8 cellular contexts compared by ENCODE assay signal in the genomic region with DNA sequence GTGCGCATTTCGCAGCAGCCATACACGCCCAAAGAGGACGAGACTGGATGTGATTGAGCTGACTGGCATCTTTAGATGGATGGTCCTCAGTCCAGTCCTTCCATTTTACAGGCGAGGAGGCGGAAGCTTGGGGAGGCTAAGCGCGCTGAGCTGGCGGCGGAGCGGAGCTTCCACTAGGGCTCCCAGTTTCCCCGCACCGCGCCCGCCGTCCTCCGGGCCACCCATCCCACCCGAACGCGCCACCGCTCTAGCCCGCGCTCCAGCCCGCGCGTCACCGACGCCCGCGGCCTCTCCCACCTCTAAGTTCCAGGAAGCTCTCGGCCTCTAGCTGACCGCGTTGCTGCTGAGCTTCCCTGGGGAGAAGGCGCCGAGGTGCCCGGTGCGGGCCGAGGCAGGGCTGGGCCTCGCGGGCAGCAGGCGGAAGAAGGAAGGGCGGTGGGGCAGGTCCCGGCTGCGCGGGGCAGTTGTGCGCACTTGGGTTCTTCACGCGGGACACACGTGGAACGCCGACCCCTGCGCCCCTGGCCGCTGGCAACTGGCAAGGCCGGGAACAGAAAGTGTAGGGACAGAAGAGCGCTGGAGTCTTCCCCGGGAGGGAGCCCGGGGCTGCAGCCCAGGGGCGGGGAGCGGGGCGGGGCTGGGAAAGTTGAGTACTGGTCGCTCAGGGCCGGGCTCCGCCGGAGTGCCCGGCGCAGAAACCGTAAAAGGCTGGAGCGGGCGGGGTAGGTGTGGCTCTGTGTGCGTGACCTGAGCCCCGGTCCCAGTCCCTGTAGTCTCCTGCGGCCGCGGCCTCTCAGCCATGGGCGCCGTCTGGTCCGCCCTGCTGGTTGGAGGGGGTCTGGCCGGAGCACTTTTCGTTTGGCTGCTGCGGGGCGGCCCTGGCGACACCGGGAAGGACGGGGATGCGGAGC. TPM values are rescaled to one million over a fixed set of nuclear protein-coding genes. Genes with fewer than 3 reads are reported as not detected.
A peak's percentile ranks its signal among the peaks of the same experiment; 100 is the strongest.
DNase-seq lines count a peak whose midpoint lies in the region; ATAC-seq, FAIRE-seq and TF ChIP-seq lines count a peak whose summit lies in the region.

Gene STBD1, plus strand, starts transcription at position 763 of the 911 bp plus-strand sequence. Its CDS starts 37 bp downstream, at position 800.

- peak within 1 kb of the TSS; percentile 80 for H3K4me3 Mint-ChIP-seq in stimulated activated naive CD8-positive, alpha-beta T cell treated with anti-CD3 and anti-CD28 coated beads, Interleukin-15, Interleukin-2, amounts not matched to agents 100 ng/mL and 50 ng/mL, for 24 hours

- CTCF ChIA-PET in endothelial cell of umbilical vein (lab: Charles Lee), result interaction anchor here (0.7 to 4.6 kb wide), 14 partner anchors 10 to 133 kb away, joined by 3 to 34 read pairs (median 3); no protein-coding TSS in a partner anchor

- TF ChIP-seq CTCF in 22Rv1 (IDR thresholded peaks at IDR 0.05) (no peak), endothelial cell of umbilical vein (IDR thresholded peaks at IDR 0.05; ENCODE audit: extremely low read depth in 1 of 2, insufficient read depth in 1 of 2, low read depth in 1 of 2, low read length in 2 of 2) (peak in 1 of 2 donors; percentile 12)

- no peaks in the 10 kb centered on the region for H3K9me3 Mint-ChIP-seq in stimulated activated naive CD8-positive, alpha-beta T cell treated with anti-CD3 and anti-CD28 coated beads, Interleukin-15, Interleukin-2, amounts not matched to agents 100 ng/mL and 50 ng/mL, for 24 hours

- no peaks in the 10 kb centered on the region for H4K20me1 ChIP-seq in endothelial cell of umbilical vein (replicated peaks; ENCODE audit: control insufficient read depth, extremely low read depth, insufficient read depth, low read length)

- no peak for TF ChIP-seq POLR2A in endothelial cell of umbilical vein (IDR thresholded peaks at IDR 0.05; ENCODE audit: low read depth, low read length)

- H3K27me3 Mint-ChIP-seq in stimulated activated naive CD8-positive, alpha-beta T cell treated with anti-CD3 and anti-CD28 coated beads, Interleukin-15, Interleukin-2, amounts not matched to agents 100 ng/mL and 50 ng/mL, for 24 hours, result peaks cover 27% of the 10 kb centered on the region

- no peaks in the 10 kb centered on the region for H3K27me3 ChIP-seq in endothelial cell of umbilical vein (ENCODE audit: control insufficient read depth in 2 of 2, insufficient read depth in 2 of 2, low read length in 2 of 2)

- ATAC-seq in GM18867 (IDR thresholded peaks at IDR 0.05; ENCODE audit: unreplicated experiment), result no peak

- peak within 1 kb of the TSS; percentile 91 for H3K4me2 ChIP-seq in endothelial cell of umbilical vein (ENCODE audit: insufficient read depth, low read length)

- H3K36me3 Mint-ChIP-seq in stimulated activated naive CD8-positive, alpha-beta T cell treated with anti-CD3 and anti-CD28 coated beads, Interleukin-15, Interleukin-2, amounts not matched to agents 100 ng/mL and 50 ng/mL, for 24 hours (ENCODE audit: low read depth), result no peaks in the 10 kb centered on the region

- H3K27ac Mint-ChIP-seq in stimulated activated naive CD8-positive, alpha-beta T cell treated with anti-CD3 and anti-CD28 coated beads, Interleukin-15, Interleukin-2, amounts not matched to agents 100 ng/mL and 50 ng/mL, for 24 hours, result peak within 1 kb of the TSS; percentile 66

- H3K79me2 ChIP-seq in endothelial cell of umbilical vein (ENCODE audit: control insufficient read depth, insufficient read depth, low read length), result no peaks in the 10 kb centered on the region

- no peaks in the 10 kb centered on the region for H3K36me3 ChIP-seq in endothelial cell of umbilical vein (ENCODE audit: control insufficient read depth in 2 of 2, extremely low read depth in 1 of 2, insufficient read depth in 2 of 2, low read length in 2 of 2)

- H2AFZ ChIP-seq in endothelial cell of umbilical vein (ENCODE audit: low read depth, low read length), result peak within 1 kb of the TSS; percentile 98

- H3K27ac ChIP-seq in 22Rv1 (peak within 1 kb of the TSS; percentile 89), endothelial cell of umbilical vein (ENCODE audit: insufficient read depth, low read depth, low read length) (no peak within 1 kb of the TSS)

- H3K9me1 ChIP-seq in endothelial cell of umbilical vein (replicated peaks; ENCODE audit: control insufficient read depth, extremely low read depth, insufficient read depth, low read length), result no peaks in the 10 kb centered on the region

- H3K9ac ChIP-seq in endothelial cell of umbilical vein (replicated peaks; ENCODE audit: extremely low read depth, insufficient read depth, low read length), result peak within 1 kb of the TSS; percentile 14

- H3K4me3 ChIP-seq in GM08714 (ENCODE audit: low read length) (peak within 1 kb of the TSS; percentile 60; the same call in 1 of the 2 replicates), endothelial cell of umbilical vein (replicated peaks in 1 of 3; ENCODE audit: insufficient read depth in 1 of 3, low read depth in 1 of 3, low read length in 3 of 3) (peak within 1 kb of the TSS; percentile 33 to 75 (median 66))

- peaks cover 27% of the 10 kb centered on the region for H3K4me1 Mint-ChIP-seq in stimulated activated naive CD8-positive, alpha-beta T cell treated with anti-CD3 and anti-CD28 coated beads, Interleukin-15, Interleukin-2, amounts not matched to agents 100 ng/mL and 50 ng/mL, for 24 hours (ENCODE audit: low read depth)

- peak; percentile 78 for FAIRE-seq in endothelial cell of umbilical vein (lab: Jason Lieb, UNC)

- DNase-seq in NCI-H1417 treated with DMSO at 0.1 percent for 48 hours (lab: John Stamatoyannopoulos, UW), result peak; percentile 14
- peak; percentile 7 for DNase-seq in activated CD4-positive, alpha-beta T cell treated with anti-CD3 and anti-CD28 coated beads, Interleukin-2, amount 50 U/mL, for 1 hour
- peak; percentile 57 for DNase-seq in endothelial cell of umbilical vein (ENCODE audit: low read depth, low spot score)
- DNase-seq in medulla oblongata (ENCODE audit: extremely low spot score), result peak; percentile 48

- intact Hi-C loops in endothelial cell of umbilical vein (cut with micrococcal nuclease), result loop anchor here (2.0 kb wide), 1 partner anchor 69 kb away; no protein-coding TSS in a partner anchor

- H3K9me3 ChIP-seq in endothelial cell of umbilical vein (replicated peaks; ENCODE audit: control insufficient read depth, insufficient read depth, low read length), result no peaks in the 10 kb centered on the region

- H3K4me1 ChIP-seq in endothelial cell of umbilical vein (ENCODE audit: control insufficient read depth, extremely low read depth, insufficient read depth, low read length), result peaks cover 6% of the 10 kb centered on the region

- POLR2A ChIA-PET in endothelial cell of umbilical vein (lab: Charles Lee), result no interaction called here

- BruUV-seq in endothelial cell of umbilical vein (replicated peaks; lab: Mats Ljungman, UMichigan), result no TSS peak

- dilution Hi-C loops in endothelial cell of umbilical vein (cut with MboI; ENCODE audit: extremely low pct_ligation_motif_present, low sequenced_read_pairs), result no loop called here

TF ChIP-seq in endothelial cell of umbilical vein, 7 proteins besides CTCF, POLR2A, EP300 and RAD21:
- no peak for TF ChIP-seq EZH2 (IDR thresholded peaks at IDR 0.05; ENCODE audit: borderline replicate concordance, low read depth, low read length, severe bottlenecking)
- no peak for TF ChIP-seq GATA2 (IDR thresholded peaks at IDR 0.05; ENCODE audit: insufficient read depth, insufficient read length, low read depth, low read length)
- peak; percentile 15 for TF ChIP-seq POLR2AphosphoS5 (IDR thresholded peaks at IDR 0.05; ENCODE audit: insufficient read depth, low read depth, low read length)
- no peak for TF ChIP-seq MAX (IDR thresholded peaks at IDR 0.05; ENCODE audit: insufficient read depth, insufficient read length)
- no peak for TF ChIP-seq JUN (IDR thresholded peaks at IDR 0.05; ENCODE audit: borderline replicate concordance, insufficient read depth, insufficient read length, low read depth)
- TF ChIP-seq FOS (IDR thresholded peaks at IDR 0.05; ENCODE audit: borderline replicate concordance, insufficient read depth, low read length), result no peak

RNA-seq across cellular contexts. Expression of gene STBD1, which starts in this region (rescaled TPM):
- 0.18 and 0.25 TPM in 2 replicates for total RNA-seq in endothelial cell of umbilical vein
- polyA plus RNA-seq in endothelial cell of umbilical vein, result 0.29 and 0.30 TPM in 2 replicates
- polyA plus RNA-seq in endothelial cell of umbilical vein (2011; cell fraction: cytosol; rRNA removed), result 0.30 and 0.34 TPM in 2 replicates
- 0.11 and 0.20 TPM in 2 replicates for polyA plus RNA-seq in endothelial cell of umbilical vein (2011; cell fraction: nucleus; rRNA removed)
- polyA plus RNA-seq in endothelial cell of umbilical vein (2012), result 0.63 and 0.65 TPM in 2 replicates
- polyA minus RNA-seq in endothelial cell of umbilical vein, result 0.49 and 0.66 TPM in 2 replicates
- polyA minus RNA-seq in endothelial cell of umbilical vein (2011; cell fraction: cytosol; rRNA and poly(A)+ RNA removed), result 1.3 TPM
- polyA minus RNA-seq in endothelial cell of umbilical vein (2011; cell fraction: nucleus; rRNA and poly(A)+ RNA removed), result 0.10 and 0.24 TPM in 2 replicates

Comparison
In these comparisons a context has a peak if more than half of its experiments do, and no peak if none do; other contexts are left out.
1. DNase-seq: peak in every context shown above with its lines; median percentile 57 in endothelial cell of umbilical vein; 48 in medulla oblongata; 14 in NCI-H1417 treated with DMSO at 0.1 percent for 48 hours; 7 in activated CD4-positive, alpha-beta T cell treated with anti-CD3 and anti-CD28 coated beads, Interleukin-2, amount 50 U/mL, for 1 hour.